Comparison of ENCODE assay signal across 1 cellular context in the genomic region with DNA sequence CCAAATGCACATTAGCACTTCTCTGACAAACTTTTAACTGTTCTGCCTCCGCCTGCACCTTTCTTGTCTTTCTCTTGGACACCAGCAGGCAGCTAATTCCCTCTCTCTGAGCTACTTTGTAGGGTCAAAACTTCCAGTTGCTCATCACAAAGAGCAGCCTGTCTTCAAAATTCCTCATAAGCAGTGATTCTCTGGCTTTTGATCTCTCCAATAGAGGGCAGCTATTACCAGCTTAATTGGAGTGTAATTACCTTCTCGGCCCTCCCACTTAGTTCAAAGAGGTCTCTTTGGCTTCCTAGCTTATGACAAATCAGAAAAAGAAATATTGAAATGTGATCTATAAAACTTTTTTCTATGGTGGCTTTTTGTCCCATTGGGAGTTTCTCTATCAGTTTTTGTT.
TF ChIP-seq lines count a peak whose summit lies in the region.

No MANE protein-coding gene starts in this region.

TF ChIP-seq in GM23338, 12 proteins besides CTCF, POLR2A, EP300 and RAD21 (continued from another document):
- TF ChIP-seq ZNF462 (CRISPR knock-in tag; IDR thresholded peaks at IDR 0.05) (no peak), CREB1 (CRISPR knock-in tag; IDR thresholded peaks at IDR 0.05; ENCODE audit: low read depth) (no peak), POLR2AphosphoS5 (IDR thresholded peaks at IDR 0.05; ENCODE audit: low read depth) (no peak), EZH2phosphoT487 (IDR thresholded peaks at IDR 0.05; ENCODE audit: unreplicated experiment) (no peak), STAT1 (IDR thresholded peaks at IDR 0.05; ENCODE audit: unreplicated experiment) (no peak), ZNF114 (CRISPR knock-in tag; IDR thresholded peaks at IDR 0.05) (no peak)
